17 cellular contexts compared by ENCODE assay signal in the genomic region with DNA sequence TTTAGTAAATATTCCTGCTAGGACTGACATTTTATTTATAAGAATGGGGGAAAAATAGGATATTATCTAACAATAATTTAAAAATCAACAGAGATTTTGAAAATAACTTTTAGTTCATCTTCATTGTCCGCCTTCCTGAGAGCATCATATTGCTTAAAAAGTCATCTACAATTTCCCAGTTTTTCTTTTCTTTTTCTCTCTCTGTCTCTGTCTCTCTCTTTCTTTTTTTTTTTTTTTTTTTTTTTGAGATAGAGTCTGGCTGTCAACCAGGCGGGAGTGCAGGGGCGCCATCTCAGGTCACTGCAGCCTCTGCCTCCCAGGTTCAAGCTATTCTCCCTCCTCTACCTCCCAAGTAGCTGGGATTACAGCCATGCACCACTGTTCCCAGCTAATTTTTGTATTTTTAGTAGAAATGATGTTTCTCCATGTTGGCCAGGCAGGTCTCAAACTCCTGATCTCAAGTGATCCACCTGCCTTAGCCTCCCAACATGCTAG.
DNase-seq lines count a peak whose midpoint lies in the region; FAIRE-seq and TF ChIP-seq lines count a peak whose summit lies in the region.
"Had no signal": no experiment of that assay in that cellular context is flagged by ENCODE, and none has a peak within 500 bp of the region (broad histone marks: within the 10 kb centered on the region; RNA-seq: fewer than 3 reads in every experiment).

No MANE protein-coding gene starts in this region.

- no peaks in the 10 kb centered on the region for H3K36me3 Mint-ChIP-seq in H9 (ENCODE audit: insufficient read depth in 1 of 3, low read depth in 3 of 3)
- H3K36me3 Mint-ChIP-seq: CD8-positive, alpha-beta memory T cell had no signal

- H3K4ac ChIP-seq in H9 (ENCODE audit: low read depth, low read length) (no peak overlapping the region), H1 (replicated peaks; ENCODE audit: insufficient read length, low read depth, low read length) (no peak overlapping the region), mesendoderm (ENCODE audit: low read depth, low read length) (no peak overlapping the region)

- DNase-seq in H9 (no peak), H1 (ENCODE audit: low read depth in 1 of 2, low spot score in 2 of 2) (no peak), mesendoderm (peak; percentile 13), SHP77 (lab: John Stamatoyannopoulos, UW) (no peak), NCI-H748 treated with DMSO at 0.1 percent for 48 hours (lab: John Stamatoyannopoulos, UW) (no peak), MV-4-11 (lab: John Stamatoyannopoulos, UW) (no peak)
- DNase-seq: BE2C; Caco-2; CD8-positive, alpha-beta memory T cell; DMS79 had no signal

- no peak overlapping the region for H2AK5ac ChIP-seq in H9 (ENCODE audit: insufficient read length, low read length)
- H2AK5ac ChIP-seq in H1 (ENCODE audit: low read depth, low read length), result no peak overlapping the region
- no peak overlapping the region for H2AK5ac ChIP-seq in mesendoderm (ENCODE audit: low read length)

- H3K27me3 ChIP-seq in H9 (ENCODE audit: insufficient read depth, low read length) (no peaks in the 10 kb centered on the region), H1 (replicated peaks in 1 of 4; ENCODE audit: control insufficient read depth in 3 of 4, extremely low read depth in 1 of 4, insufficient read depth in 3 of 4, low read length in 3 of 4) (no peaks in the 10 kb centered on the region), mesendoderm (ENCODE audit: insufficient read depth, low read length, poor library complexity) (no peaks in the 10 kb centered on the region)
- H3K27me3 ChIP-seq: BE2C had no signal

- H3K4me2 ChIP-seq in H9 (ENCODE audit: insufficient read depth, insufficient read length, low read length) (no peak overlapping the region), H1 (ENCODE audit: insufficient read depth in 1 of 2, low read depth in 2 of 2, low read length in 2 of 2) (no peak overlapping the region), mesendoderm (ENCODE audit: low read length) (no peak overlapping the region)
- H3K4me2 ChIP-seq: A549 had no signal

- H3K9me3 Mint-ChIP-seq in H9, result no peaks in the 10 kb centered on the region

- no peak overlapping the region for H4K8ac ChIP-seq in H9 (replicated peaks; ENCODE audit: insufficient read length, low read depth, low read length)
- no peak overlapping the region for H4K8ac ChIP-seq in H1 (ENCODE audit: extremely low read depth, insufficient read depth, low read length)
- H4K8ac ChIP-seq in mesendoderm (ENCODE audit: low read depth, low read length), result no peak overlapping the region

- H2BK120ac ChIP-seq in H9 (ENCODE audit: low read depth, low read length, poor library complexity, severe bottlenecking) (no peak overlapping the region), H1 (replicated peaks; ENCODE audit: low read depth, low read length) (no peak overlapping the region), mesendoderm (ENCODE audit: low read depth, low read length) (no peak overlapping the region)

- H3K9ac ChIP-seq in H9 (ENCODE audit: extremely low read depth, insufficient read length, low read length), result no peak overlapping the region
- no peak overlapping the region for H3K9ac ChIP-seq in H1 (replicated peaks in 1 of 4; ENCODE audit: extremely low read depth in 1 of 4, low read depth in 3 of 4, low read length in 3 of 4)
- H3K9ac ChIP-seq in mesendoderm (ENCODE audit: low read length), result no peak overlapping the region

- no peak for TF ChIP-seq EP300 in H1 (IDR thresholded peaks at IDR 0.05; ENCODE audit: borderline replicate concordance in 1 of 2, low read depth in 2 of 2, low read length in 2 of 2)

- H3K56ac ChIP-seq in H9 (ENCODE audit: insufficient read length, low read depth, low read length) (no peak overlapping the region), H1 (replicated peaks; ENCODE audit: insufficient read length, low read depth, low read length) (no peak overlapping the region), mesendoderm (ENCODE audit: low read length) (no peak overlapping the region)

- H4K5ac ChIP-seq in H9 (ENCODE audit: insufficient read length, low read depth, low read length) (no peak overlapping the region), H1 (ENCODE audit: insufficient read length, low read depth, low read length) (no peak overlapping the region), mesendoderm (ENCODE audit: low read length) (no peak overlapping the region)

- H3K27ac Mint-ChIP-seq in H9, result no peak overlapping the region
- H3K27ac Mint-ChIP-seq: CD8-positive, alpha-beta memory T cell had no signal

- no peaks in the 10 kb centered on the region for H3K9me3 ChIP-seq in H9 (ENCODE audit: control insufficient read depth, low read depth, low read length)
- no peaks in the 10 kb centered on the region for H3K9me3 ChIP-seq in H1 (ENCODE audit: insufficient read depth in 2 of 2, low read depth in 1 of 2, low read length in 1 of 2)
- H3K9me3 ChIP-seq: A549, BE2C, Caco-2 had no signal

- H3K4me3 Mint-ChIP-seq in H9, result no peak overlapping the region
- H3K4me3 Mint-ChIP-seq: CD8-positive, alpha-beta memory T cell had no signal

- no peaks in the 10 kb centered on the region for H3K27me3 Mint-ChIP-seq in H9 (ENCODE audit: low read depth)
- H3K27me3 Mint-ChIP-seq: CD8-positive, alpha-beta memory T cell had no signal

- H3T11ph ChIP-seq in H9 (ENCODE audit: low read length), result no peak overlapping the region

- no peaks in the 10 kb centered on the region for H3K36me3 ChIP-seq in H1 (ENCODE audit: control insufficient read depth in 2 of 4, insufficient read depth in 4 of 4, low read length in 3 of 4)
- no peaks in the 10 kb centered on the region for H3K36me3 ChIP-seq in mesendoderm (ENCODE audit: control insufficient read depth, insufficient read depth, low read length)
- H3K36me3 ChIP-seq: BE2C had no signal

- H3K79me1 ChIP-seq in H9 (ENCODE audit: insufficient read depth, low read depth, low read length, poor library complexity, severe bottlenecking) (no peaks in the 10 kb centered on the region), H1 (ENCODE audit: low read depth, low read length) (no peaks in the 10 kb centered on the region), mesendoderm (ENCODE audit: low read length) (no peaks in the 10 kb centered on the region)

- TF ChIP-seq RAD21 in H1 (IDR thresholded peaks at IDR 0.05 in 1 of 2, conservative IDR thresholded peaks at IDR 0.05 in 1 of 2; ENCODE audit: low read depth in 2 of 2, low read length in 2 of 2), result peak; percentile 19 to 33

- no peak overlapping the region for H4K91ac ChIP-seq in H9 (ENCODE audit: insufficient read length, low read depth, low read length)
- H4K91ac ChIP-seq in H1 (replicated peaks; ENCODE audit: insufficient read length, low read length), result no peak overlapping the region

- no peak overlapping the region for H2AFZ ChIP-seq in H9 (ENCODE audit: low read length)
- H2AFZ ChIP-seq in H1 (ENCODE audit: low read length), result no peak overlapping the region

- no peak overlapping the region for H2BK5ac ChIP-seq in H9 (ENCODE audit: insufficient read length, low read length)
- H2BK5ac ChIP-seq in H1 (ENCODE audit: low read depth, low read length), result no peak overlapping the region
- H2BK5ac ChIP-seq in mesendoderm (ENCODE audit: low read length), result no peak overlapping the region

- H3K23me2 ChIP-seq in H9 (ENCODE audit: insufficient read length, low read depth, low read length, poor library complexity, severe bottlenecking), result no peaks in the 10 kb centered on the region
- H3K23me2 ChIP-seq in H1 (ENCODE audit: low read depth, low read length), result no peaks in the 10 kb centered on the region

- CTCF ChIA-PET in H1 (lab: Charles Lee; ENCODE audit: partially characterized antibody), result interaction anchor here (0.9 to 1.6 kb wide), 7 partner anchors 9 to 705 kb away, joined by 3 to 7 read pairs (median 4); no protein-coding TSS in a partner anchor

- no peak overlapping the region for H3K27ac ChIP-seq in H9 (ENCODE audit: insufficient read length, low read depth, low read length)
- no peak overlapping the region for H3K27ac ChIP-seq in H1 (ENCODE audit: low read depth, low read length)
- H3K27ac ChIP-seq in mesendoderm (ENCODE audit: low read depth, low read length), result no peak overlapping the region
- H3K27ac ChIP-seq: A549, C4-2B had no signal

- no peak for TF ChIP-seq POLR2A in H1 (IDR thresholded peaks at IDR 0.05; ENCODE audit: control extremely low read depth in 1 of 2, low read depth in 2 of 2, low read length in 2 of 2)

- H3K14ac ChIP-seq in H9 (ENCODE audit: insufficient read depth, low read length) (no peak overlapping the region), H1 (ENCODE audit: insufficient read length) (no peak overlapping the region)

- no peak for FAIRE-seq in H1 (lab: Jason Lieb, UNC)
- FAIRE-seq: A549, G401.6, GM12891, GM19239, H54, K562 had no signal

- H3K4me1 Mint-ChIP-seq in H9, result peaks cover 0 to 4% of the 10 kb centered on the region in 2 experiments; a peak in 1 of 4 replicates
- H3K4me1 Mint-ChIP-seq: CD8-positive, alpha-beta memory T cell had no signal

- no peak overlapping the region for H2BK20ac ChIP-seq in H9 (ENCODE audit: low read depth, low read length, poor library complexity, severe bottlenecking)
- no peak overlapping the region for H2BK20ac ChIP-seq in H1 (ENCODE audit: low read length)

- H3K79me2 ChIP-seq in H9 (ENCODE audit: insufficient read depth, low read length) (no peaks in the 10 kb centered on the region), H1 (ENCODE audit: control insufficient read depth in 1 of 2, insufficient read depth in 2 of 2, low read length in 2 of 2) (no peaks in the 10 kb centered on the region), mesendoderm (ENCODE audit: control insufficient read depth, insufficient read depth, low read length) (no peaks in the 10 kb centered on the region)

- no peak overlapping the region for H3K4me3 ChIP-seq in H1 (ENCODE audit: extremely low read depth in 1 of 4, insufficient read depth in 2 of 4, low read depth in 3 of 4, low read length in 4 of 4)
- no peak overlapping the region for H3K4me3 ChIP-seq in mesendoderm (ENCODE audit: low read length)
- H3K4me3 ChIP-seq: A549, K562 had no signal

- peak; percentile 46 for TF ChIP-seq CTCF in H9 (conservative IDR thresholded peaks at IDR 0.05)
- peak in 2 of 3 experiments; percentile 26 to 46; a peak in 2 of 4 replicates for TF ChIP-seq CTCF in H1 (IDR thresholded peaks at IDR 0.05; ENCODE audit: control extremely low read depth in 1 of 3, insufficient read depth in 1 of 3, low read depth in 1 of 3, low read length in 3 of 3)

- H2BK15ac ChIP-seq in H9 (ENCODE audit: low read depth, low read length), result no peak overlapping the region
- no peak overlapping the region for H2BK15ac ChIP-seq in H1 (ENCODE audit: low read length)
- no peak overlapping the region for H2BK15ac ChIP-seq in mesendoderm (replicated peaks; ENCODE audit: low read depth)

- POLR2A ChIA-PET in H1 (lab: Charles Lee; ENCODE audit: partially characterized antibody), result no interaction called here

- H3K4me1 ChIP-seq in H9 (ENCODE audit: insufficient read depth, low read length) (no peaks in the 10 kb centered on the region), H1 (replicated peaks in 1 of 4; ENCODE audit: control insufficient read depth in 3 of 4, insufficient read depth in 4 of 4, low read length in 3 of 4) (no peaks in the 10 kb centered on the region), mesendoderm (ENCODE audit: control insufficient read depth, low read depth, low read length) (no peaks in the 10 kb centered on the region)
- H3K4me1 ChIP-seq: A549, Caco-2 had no signal

- H4K20me1 ChIP-seq in H9 (ENCODE audit: control insufficient read depth, insufficient read depth, insufficient read length) (no peaks in the 10 kb centered on the region), H1 (replicated peaks in 1 of 2; ENCODE audit: control insufficient read depth in 1 of 2, insufficient read depth in 2 of 2, low read length in 2 of 2) (no peaks in the 10 kb centered on the region)

- H3K18ac ChIP-seq in H9 (ENCODE audit: insufficient read length, low read depth, low read length) (no peak overlapping the region), H1 (ENCODE audit: extremely low read depth, low read length) (no peak overlapping the region), mesendoderm (ENCODE audit: low read length) (no peak overlapping the region)

- H3K23ac ChIP-seq in H9 (ENCODE audit: insufficient read length, low read depth, low read length) (no peak overlapping the region), H1 (ENCODE audit: insufficient read length) (no peak overlapping the region), mesendoderm (ENCODE audit: low read length) (no peak overlapping the region)

- no peak overlapping the region for H2BK12ac ChIP-seq in H9 (ENCODE audit: insufficient read length, low read depth, low read length)
- no peak overlapping the region for H2BK12ac ChIP-seq in H1 (ENCODE audit: low read depth, low read length)

- no CpG with 5 or more reads among the region's 3 CpGs for WGBS in H9 (ENCODE audit: extremely low coverage, insufficient read length, low lambda C conversion rate)
- WGBS in H1 (ENCODE audit: extremely low coverage in 1 of 2, insufficient coverage in 1 of 2, insufficient read length in 1 of 2, insufficient replicate concordance in 2 of 2, low coverage in 1 of 2, low lambda C conversion rate in 2 of 2, missing lambda C conversion rate in 1 of 2), 2 experiments, result 100% methylated on average over 1 of the region's 3 CpGs; no CpG with 5 or more reads in 1 of the 2 experiments
- no CpG with 5 or more reads among the region's 3 CpGs for WGBS in mesendoderm (ENCODE audit: extremely low coverage, insufficient coverage, low lambda C conversion rate)
